Comparison of ENCODE assay signal across 10 cellular contexts in the genomic region with DNA sequence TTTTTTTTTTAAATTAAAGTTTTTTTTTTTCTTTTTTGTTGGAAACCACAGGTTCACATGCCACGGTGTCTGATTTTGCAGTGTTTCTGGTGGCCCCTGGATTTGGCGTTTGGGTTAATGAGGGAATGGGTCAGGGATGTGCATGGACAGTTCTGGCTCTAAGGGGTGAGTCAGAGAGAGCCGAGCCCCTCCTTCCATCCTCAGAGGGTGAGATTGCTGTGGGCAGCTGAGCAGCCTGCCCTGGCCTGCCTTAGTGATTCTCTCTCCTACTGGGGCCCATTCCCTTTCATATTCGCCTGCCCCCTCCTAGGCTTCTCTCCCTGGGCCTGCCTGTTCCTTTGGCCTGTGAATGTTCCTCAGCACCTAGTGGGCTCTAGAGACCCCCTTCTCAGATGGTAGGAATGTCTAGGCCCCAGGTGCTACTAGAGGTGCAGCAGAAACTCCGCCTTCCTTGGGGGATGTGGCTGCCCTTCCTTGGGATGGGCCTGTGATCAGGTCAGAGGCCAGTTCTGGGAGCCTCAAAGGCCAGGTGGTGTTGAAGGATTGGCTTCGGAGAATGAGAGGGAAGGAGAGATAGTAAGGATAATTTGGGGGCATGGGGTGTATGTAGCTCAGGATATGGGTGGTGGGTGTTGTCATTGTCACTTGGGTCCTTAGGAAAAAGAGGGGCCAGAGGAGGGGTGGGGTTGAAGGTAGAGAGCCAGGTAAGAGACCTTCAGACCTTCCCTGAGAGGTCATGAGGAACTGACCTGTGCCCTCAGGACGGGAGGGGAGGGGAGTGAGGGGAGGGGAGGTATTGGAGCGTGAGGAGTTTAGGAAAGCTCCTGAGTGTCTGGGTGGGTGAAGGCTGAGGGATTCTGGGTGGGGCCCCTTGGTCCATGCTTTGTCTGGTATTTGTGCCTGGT. TPM values are rescaled to one million over a fixed set of nuclear protein-coding genes. Genes with fewer than 3 reads are reported as not detected.
DNase-seq lines count a peak whose midpoint lies in the region; ATAC-seq and TF ChIP-seq lines count a peak whose summit lies in the region.
"Had no signal": no experiment of that assay in that cellular context is flagged by ENCODE, and none has a peak within 500 bp of the region (broad histone marks: within the 10 kb centered on the region; RNA-seq: fewer than 3 reads in every experiment).

No MANE protein-coding gene starts in this region.

- H3K23ac ChIP-seq in neuronal stem cell (ENCODE audit: low read depth, low read length, poor library complexity): no peak overlapping the region

- H3K27ac ChIP-seq in CD4-positive, alpha-beta memory T cell (ENCODE audit: low read depth, low read length): peak overlapping the region; percentile 69
- H3K27ac ChIP-seq in OCI-LY1 (ENCODE audit: low read depth, low read length, poor library complexity, severe bottlenecking): peak overlapping the region; percentile 97
- H3K27ac ChIP-seq in neuronal stem cell (replicated peaks; ENCODE audit: low read length): peak overlapping the region; percentile 3

- H3K4me1 Mint-ChIP-seq in CD4-positive, alpha-beta memory T cell: peaks cover 66 to 93% (median 83%) of the 10 kb centered on the region in 4 donors
- peaks cover 84% of the 10 kb centered on the region for H3K4me1 Mint-ChIP-seq in dendritic cell treated with granulocyte-macrophage colony-stimulating factor and Interleukin-4, amounts not matched to agents 40 ng/mL and 50 ng/mL, for 4 days (ENCODE audit: low read depth)

- no peaks in the 10 kb centered on the region for H3K9me3 ChIP-seq in CD4-positive, alpha-beta memory T cell (ENCODE audit: control insufficient read depth in 1 of 2, low read length in 2 of 2)
- H3K9me3 ChIP-seq in OCI-LY1 (ENCODE audit: low read length): 0 out of 2 replicates have a peak, but pooled peaks cover 8% of the 10 kb centered on the region
- H3K9me3 ChIP-seq in neuronal stem cell (replicated peaks in 1 of 2; ENCODE audit: control insufficient read depth in 2 of 2, insufficient read depth in 1 of 2, low read depth in 1 of 2, low read length in 2 of 2): peaks cover 6 to 25% of the 10 kb centered on the region in 2 donors

- peaks cover 14% of the 10 kb centered on the region for H3K79me1 ChIP-seq in neuronal stem cell (ENCODE audit: low read depth, low read length)

- H3K9me2 ChIP-seq in OCI-LY1 (ENCODE audit: low read depth, low read length): no peaks in the 10 kb centered on the region

- no peak overlapping the region for H2BK5ac ChIP-seq in neuronal stem cell (ENCODE audit: low read length)

- peaks cover 0 to 11% (median 3%) of the 10 kb centered on the region in 8 donors for H3K9me3 Mint-ChIP-seq in CD4-positive, alpha-beta memory T cell
- no peaks in the 10 kb centered on the region for H3K9me3 Mint-ChIP-seq in dendritic cell treated with granulocyte-macrophage colony-stimulating factor and Interleukin-4, amounts not matched to agents 40 ng/mL and 50 ng/mL, for 4 days

- POLR2A ChIA-PET in CD4-positive, alpha-beta memory T cell (lab: Charles Lee; ENCODE audit: partially characterized antibody): interaction anchor here (0.8 to 28.7 kb wide), 7 partner anchors 8 to 46 kb away, joined by 3 to 906 read pairs (median 6); partner anchors contain the start of gene TSPAN14

- CTCF ChIA-PET in CD4-positive, alpha-beta memory T cell (lab: Charles Lee; ENCODE audit: partially characterized antibody): interaction anchor here (0.9 to 20.7 kb wide), 5 partner anchors 8 to 30 kb away, joined by 4 to 516 read pairs (median 39); no protein-coding TSS in a partner anchor

- peaks cover 34% of the 10 kb centered on the region for H3K79me2 ChIP-seq in OCI-LY1 (ENCODE audit: insufficient read depth, low read length)

- intact Hi-C loops in CD4-positive, alpha-beta memory T cell (cut with micrococcal nuclease): no loop called here
- intact Hi-C loops in dendritic cell treated with granulocyte-macrophage colony-stimulating factor and Interleukin-4, amounts not matched to agents 40 ng/mL and 50 ng/mL, for 4 days (cut with micrococcal nuclease): no loop called here

- no peak overlapping the region for H4K8ac ChIP-seq in neuronal stem cell (ENCODE audit: low read depth, low read length)

- H3K14ac ChIP-seq in neuronal stem cell (ENCODE audit: low read length): no peak overlapping the region

- H3K27ac Mint-ChIP-seq in CD4-positive, alpha-beta memory T cell: peak overlapping the region; percentile 77 to 95 (median 91)
- peak overlapping the region; percentile 65 for H3K27ac Mint-ChIP-seq in dendritic cell treated with granulocyte-macrophage colony-stimulating factor and Interleukin-4, amounts not matched to agents 40 ng/mL and 50 ng/mL, for 4 days

- no peaks in the 10 kb centered on the region for H3K27me3 ChIP-seq in CD4-positive, alpha-beta memory T cell (ENCODE audit: insufficient read depth, low read length)
- H3K27me3 ChIP-seq in OCI-LY1 (ENCODE audit: insufficient read depth, low read length) (no peaks in the 10 kb centered on the region), neuronal stem cell (ENCODE audit: control insufficient read depth in 3 of 3, insufficient read depth in 3 of 3, low read depth in 1 of 3, low read length in 3 of 3) (no peaks in the 10 kb centered on the region)
- H3K27me3 ChIP-seq: uterus had no signal

- no peak overlapping the region for H3K4me3 ChIP-seq in CD4-positive, alpha-beta memory T cell (ENCODE audit: low read length in 2 of 2)
- H3K4me3 ChIP-seq in OCI-LY1 (ENCODE audit: low read depth, low read length, poor library complexity, severe bottlenecking) (no peak overlapping the region), neuronal stem cell (ENCODE audit: low read length in 2 of 2) (no peak overlapping the region)
- H3K4me3 ChIP-seq: uterus had no signal

- WGBS in neuronal stem cell (ENCODE audit: extremely low coverage in 2 of 2, insufficient read length in 2 of 2, insufficient replicate concordance in 1 of 2), 2 donors: no CpG with 5 or more reads among the region's 8 CpGs

- peak overlapping the region; percentile 56 for H2BK15ac ChIP-seq in neuronal stem cell (ENCODE audit: low read length)

- H3K4me1 ChIP-seq in CD4-positive, alpha-beta memory T cell (ENCODE audit: insufficient read depth, low read length): peaks cover 97% of the 10 kb centered on the region
- H3K4me1 ChIP-seq in OCI-LY1 (ENCODE audit: insufficient read depth, low read length, severe bottlenecking) (peaks cover 56% of the 10 kb centered on the region), neuronal stem cell (ENCODE audit: control insufficient read depth in 2 of 2, insufficient read depth in 1 of 2, low read depth in 1 of 2, low read length in 2 of 2) (peaks cover 9 to 15% of the 10 kb centered on the region in 2 donors)
- H3K4me1 ChIP-seq: uterus had no signal

- no peak for TF ChIP-seq CTCF in OCI-LY1 (IDR thresholded peaks at IDR 0.05; ENCODE audit: low read length)

- ATAC-seq in GM18511 (IDR thresholded peaks at IDR 0.05; ENCODE audit: unreplicated experiment) (no peak), GM19452 (IDR thresholded peaks at IDR 0.05; ENCODE audit: unreplicated experiment) (no peak)

- peaks cover 7% of the 10 kb centered on the region; the same call in 1 of the 2 replicates for H3F3A ChIP-seq in OCI-LY1 (ENCODE audit: insufficient read depth, low read length)

- H3K36me3 ChIP-seq in CD4-positive, alpha-beta memory T cell (ENCODE audit: insufficient read depth, low read length): peaks cover 28% of the 10 kb centered on the region
- H3K36me3 ChIP-seq in OCI-LY1 (ENCODE audit: insufficient read depth, low read length) (peaks cover 42% of the 10 kb centered on the region), neuronal stem cell (replicated peaks in 1 of 2; ENCODE audit: control insufficient read depth in 2 of 2, insufficient read depth in 2 of 2, low read length in 2 of 2) (peaks cover 7 to 93% of the 10 kb centered on the region in 2 donors)
- H3K36me3 ChIP-seq: uterus had no signal

- peaks cover 54 to 69% of the 10 kb centered on the region in 2 donors for H3K36me3 Mint-ChIP-seq in CD4-positive, alpha-beta memory T cell
- H3K36me3 Mint-ChIP-seq in dendritic cell treated with granulocyte-macrophage colony-stimulating factor and Interleukin-4, amounts not matched to agents 40 ng/mL and 50 ng/mL, for 4 days (ENCODE audit: low read depth): peaks cover 85% of the 10 kb centered on the region

- peak overlapping the region; percentile 60 for H3K18ac ChIP-seq in neuronal stem cell (ENCODE audit: low read length)

- no peak overlapping the region for H4K91ac ChIP-seq in neuronal stem cell (ENCODE audit: low read depth, low read length, poor library complexity)

- peak overlapping the region; percentile 26 to 80 (median 59) for H3K4me3 Mint-ChIP-seq in CD4-positive, alpha-beta memory T cell
- H3K4me3 Mint-ChIP-seq in dendritic cell treated with granulocyte-macrophage colony-stimulating factor and Interleukin-4, amounts not matched to agents 40 ng/mL and 50 ng/mL, for 4 days: no peak overlapping the region

- no peaks in the 10 kb centered on the region for H3K27me3 Mint-ChIP-seq in CD4-positive, alpha-beta memory T cell
- H3K27me3 Mint-ChIP-seq in dendritic cell treated with granulocyte-macrophage colony-stimulating factor and Interleukin-4, amounts not matched to agents 40 ng/mL and 50 ng/mL, for 4 days: no peaks in the 10 kb centered on the region

- H2BK120ac ChIP-seq in neuronal stem cell (ENCODE audit: low read depth, low read length): no peak overlapping the region

- H3K9ac ChIP-seq in OCI-LY1 (ENCODE audit: low read length) (peak overlapping the region; percentile 68), neuronal stem cell (ENCODE audit: low read depth, low read length, poor library complexity) (no peak overlapping the region)

- H2BK12ac ChIP-seq in neuronal stem cell (ENCODE audit: low read length): no peak overlapping the region

- DNase-seq in CD4-positive, alpha-beta memory T cell: peak in 1 of 5 donors; percentile 50
- DNase-seq in neuronal stem cell (ENCODE audit: low spot score) (no peak), NCI-H510A treated with DMSO at 0.1 percent for 48 hours (lab: John Stamatoyannopoulos, UW) (no peak), RPMI8226 (no peak)
- DNase-seq: OCI-M1, uterus had no signal

- H3K4me2 ChIP-seq in OCI-LY1 (ENCODE audit: low read length): peak overlapping the region; percentile 32; the same call in 1 of the 2 replicates
- H3K4me2 ChIP-seq in neuronal stem cell (ENCODE audit: insufficient read depth, low read length, poor library complexity, severe bottlenecking): no peak overlapping the region

- no peaks in the 10 kb centered on the region for H4K20me1 ChIP-seq in OCI-LY1 (ENCODE audit: insufficient read depth, low read length)

- no peak overlapping the region for H3K4ac ChIP-seq in neuronal stem cell (ENCODE audit: low read length)

- H2AK5ac ChIP-seq in neuronal stem cell (ENCODE audit: low read depth, low read length): peak overlapping the region; percentile 23

- H2AFZ ChIP-seq in OCI-LY1 (ENCODE audit: low read length): no peak overlapping the region
- no peak overlapping the region for H2AFZ ChIP-seq in neuronal stem cell (ENCODE audit: low read length)

RNA-seq across cellular contexts. Expression of gene TSPAN14, which starts 19.8 kb away (rescaled TPM):
- total RNA-seq in CD4-positive, alpha-beta memory T cell: 100 to 1,000 TPM; 151 to 153 TPM
- 100 to 1,000 TPM; 148 to 246 TPM for polyA plus RNA-seq in CD4-positive, alpha-beta memory T cell
- 80.2 TPM for polyA plus RNA-seq in neuronal stem cell (2013, experiment 1 of 2)
- 80.5 TPM for polyA plus RNA-seq in neuronal stem cell (2013, experiment 2 of 2)

Comparison
In these comparisons a context has a peak if more than half of its experiments do, and no peak if none do; other contexts are left out.
1. H3K27ac ChIP-seq: peak in every context shown above with its lines; median percentile 97 in OCI-LY1; 69 in CD4-positive, alpha-beta memory T cell; 3 in neuronal stem cell.